In the genomic region with DNA sequence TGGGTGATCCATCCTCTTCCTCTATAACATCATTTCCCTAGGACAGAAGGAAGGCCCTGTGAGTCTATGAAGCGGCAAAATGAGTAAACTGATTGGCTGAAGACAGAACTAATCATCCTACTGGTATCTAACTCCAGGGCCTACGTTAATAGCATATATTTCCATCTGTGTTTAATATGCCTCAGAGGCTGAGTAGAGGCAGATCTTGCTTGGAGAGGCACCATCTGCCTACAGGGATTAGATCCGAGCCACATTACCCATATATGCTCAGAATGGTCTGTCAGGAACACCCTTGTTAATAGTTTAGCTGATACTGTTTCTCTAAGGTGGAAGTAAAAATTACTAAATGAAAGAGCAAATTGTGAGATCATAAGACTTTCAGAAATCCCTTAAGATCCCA, we compare ENCODE assay signal across 22 cellular contexts. TPM values are rescaled to one million over a fixed set of nuclear protein-coding genes. Genes with fewer than 3 reads are reported as not detected.
DNase-seq lines count a peak whose midpoint lies in the region; ATAC-seq and TF ChIP-seq lines count a peak whose summit lies in the region.
"Had no signal": no experiment of that assay in that cellular context is flagged by ENCODE, and none has a peak within 500 bp of the region (broad histone marks: within the 10 kb centered on the region; RNA-seq: fewer than 3 reads in every experiment).

No MANE protein-coding gene starts in this region.

- no peaks in the 10 kb centered on the region for H3K36me3 ChIP-seq in CD4-positive, CD25-positive, alpha-beta regulatory T cell (ENCODE audit: control insufficient read depth, insufficient read depth, low read length)
- H3K36me3 ChIP-seq in osteoblast (ENCODE audit: insufficient read depth, low read length) = no peaks in the 10 kb centered on the region

- peaks cover 14 to 81% (median 33%) of the 10 kb centered on the region in 4 donors for H3K4me1 Mint-ChIP-seq in CD4-positive, CD25-positive, alpha-beta regulatory T cell
- H3K4me1 Mint-ChIP-seq in CD4-positive, alpha-beta T cell (ENCODE audit: low read depth) = peaks cover 43% of the 10 kb centered on the region
- H3K4me1 Mint-ChIP-seq in activated naive CD8-positive, alpha-beta T cell treated with anti-CD3 and anti-CD28 coated beads, Interleukin-2, amount 50 U/mL, for 24 hours = peaks cover 34% of the 10 kb centered on the region

- no peaks in the 10 kb centered on the region for H3K79me2 ChIP-seq in osteoblast (ENCODE audit: insufficient read depth, low read length)

- TF ChIP-seq POLR2A in GM18505 (IDR thresholded peaks at IDR 0.05; ENCODE audit: borderline replicate concordance, extremely low read depth, insufficient read depth, insufficient read length) = no peak

- no peaks in the 10 kb centered on the region for H3K27me3 ChIP-seq in CD4-positive, CD25-positive, alpha-beta regulatory T cell (ENCODE audit: control insufficient read depth, insufficient read depth, low read length)
- no peaks in the 10 kb centered on the region for H3K27me3 ChIP-seq in CD4-positive, alpha-beta T cell (ENCODE audit: control insufficient read depth, insufficient read depth, low read length)
- H3K27me3 ChIP-seq in osteoblast (ENCODE audit: insufficient read depth, low read length) = peaks cover 29% of the 10 kb centered on the region

- no peaks in the 10 kb centered on the region for H3K27me3 Mint-ChIP-seq in CD4-positive, CD25-positive, alpha-beta regulatory T cell
- no peaks in the 10 kb centered on the region for H3K27me3 Mint-ChIP-seq in CD4-positive, alpha-beta T cell
- H3K27me3 Mint-ChIP-seq in activated naive CD8-positive, alpha-beta T cell treated with anti-CD3 and anti-CD28 coated beads, Interleukin-2, amount 50 U/mL, for 24 hours = no peaks in the 10 kb centered on the region

- no peak for TF ChIP-seq CTCF in CD4-positive, alpha-beta T cell (IDR thresholded peaks at IDR 0.05)
- no peak for TF ChIP-seq CTCF in osteoblast (IDR thresholded peaks at IDR 0.05; ENCODE audit: extremely low read depth, low read depth, low read length)

- peaks cover 47% of the 10 kb centered on the region for H3K4me1 ChIP-seq in CD4-positive, CD25-positive, alpha-beta regulatory T cell (ENCODE audit: control insufficient read depth, insufficient read depth, low read length, poor library complexity, severe bottlenecking)
- no peaks in the 10 kb centered on the region for H3K4me1 ChIP-seq in osteoblast (ENCODE audit: insufficient read depth, low read length)
- H3K4me1 ChIP-seq: HAP-1 had no signal

- no peaks in the 10 kb centered on the region for H4K20me1 ChIP-seq in osteoblast (ENCODE audit: insufficient read depth, low read length)

- ATAC-seq in CD4-positive, CD25-positive, alpha-beta regulatory T cell (ENCODE audit: low read depth in 2 of 2) = no peak
- no peak for ATAC-seq in CD4-positive, alpha-beta T cell (ENCODE audit: poor library complexity)
- no peak for ATAC-seq in activated naive CD8-positive, alpha-beta T cell treated with anti-CD3 and anti-CD28 coated beads, Interleukin-2, amount 50 U/mL, for 24 hours
- no peak for ATAC-seq in GM18505 (IDR thresholded peaks at IDR 0.05; ENCODE audit: unreplicated experiment)
- ATAC-seq: GM12878 had no signal

- no peak for DNase-seq in CD4-positive, CD25-positive, alpha-beta regulatory T cell
- DNase-seq in CD4-positive, alpha-beta T cell = no peak
- peak; percentile 86 for DNase-seq in NCI-H82 (lab: John Stamatoyannopoulos, UW)
- no peak for DNase-seq in activated naive CD8-positive, alpha-beta T cell treated with anti-CD3 and anti-CD28 coated beads, Interleukin-2, amount 50 U/mL, for 24 hours
- DNase-seq in osteoblast (ENCODE audit: insufficient read length, low spot score, missing footprints) = no peak
- no peak for DNase-seq in activated effector memory CD4-positive, alpha-beta T cell treated with Interleukin-2 at 50 U/mL for 16 hours
- DNase-seq: C1 segment of cervical spinal cord, GF-D8, MM.1S, NCI-H1092, NCI-H1436 treated with DMSO at 0.1 percent for 48 hours, NCI-H2029 treated with DMSO at 0.1 percent for 48 hours, NCI-H2171 treated with DMSO at 0.1 percent for 48 hours, NCI-H446, Right ventricle myocardium superior had no signal

- H2AFZ ChIP-seq in osteoblast (ENCODE audit: low read length) = no peak overlapping the region
- H2AFZ ChIP-seq: GM23248 had no signal

- no peaks in the 10 kb centered on the region for H3K9me3 ChIP-seq in CD4-positive, CD25-positive, alpha-beta regulatory T cell (ENCODE audit: control insufficient read depth in 2 of 2, low read length in 2 of 2)
- no peaks in the 10 kb centered on the region for H3K9me3 ChIP-seq in CD4-positive, alpha-beta T cell (ENCODE audit: control insufficient read depth, low read length)
- no peaks in the 10 kb centered on the region for H3K9me3 ChIP-seq in osteoblast (ENCODE audit: low read depth, low read length)
- H3K9me3 ChIP-seq: HAP-1 had no signal

- POLR2A ChIA-PET in CD4-positive, alpha-beta T cell (lab: Charles Lee) = interaction anchor here (1.2 to 4.5 kb wide), 2 partner anchors 9 to 23 kb away, joined by 4 to 58 read pairs; no protein-coding TSS in a partner anchor

- intact Hi-C loops in CD4-positive, alpha-beta T cell (cut with DNase I, micrococcal nuclease) = no loop called here

- no peak overlapping the region for H3K4me2 ChIP-seq in osteoblast (ENCODE audit: insufficient read depth, low read length)

- H3K36me3 Mint-ChIP-seq in CD4-positive, CD25-positive, alpha-beta regulatory T cell = peaks cover 65% of the 10 kb centered on the region
- peaks cover 91% of the 10 kb centered on the region for H3K36me3 Mint-ChIP-seq in CD4-positive, alpha-beta T cell (ENCODE audit: low read depth)
- peaks cover 20% of the 10 kb centered on the region for H3K36me3 Mint-ChIP-seq in activated naive CD8-positive, alpha-beta T cell treated with anti-CD3 and anti-CD28 coated beads, Interleukin-2, amount 50 U/mL, for 24 hours (ENCODE audit: low read depth)

- peak overlapping the region; percentile 90 to 98 (median 96) for H3K27ac Mint-ChIP-seq in CD4-positive, CD25-positive, alpha-beta regulatory T cell
- peak overlapping the region; percentile 99 for H3K27ac Mint-ChIP-seq in CD4-positive, alpha-beta T cell
- peak overlapping the region; percentile 10 for H3K27ac Mint-ChIP-seq in activated naive CD8-positive, alpha-beta T cell treated with anti-CD3 and anti-CD28 coated beads, Interleukin-2, amount 50 U/mL, for 24 hours

- H3K9me3 Mint-ChIP-seq in CD4-positive, CD25-positive, alpha-beta regulatory T cell = no peaks in the 10 kb centered on the region
- H3K9me3 Mint-ChIP-seq in CD4-positive, alpha-beta T cell = no peaks in the 10 kb centered on the region
- H3K9me3 Mint-ChIP-seq in activated naive CD8-positive, alpha-beta T cell treated with anti-CD3 and anti-CD28 coated beads, Interleukin-2, amount 50 U/mL, for 24 hours = no peaks in the 10 kb centered on the region

- H3K27ac ChIP-seq in CD4-positive, CD25-positive, alpha-beta regulatory T cell (ENCODE audit: insufficient read depth, low read length, poor library complexity, severe bottlenecking) = peak overlapping the region; percentile 2
- H3K27ac ChIP-seq in CD4-positive, alpha-beta T cell (ENCODE audit: low read depth, low read length) = no peak overlapping the region
- H3K27ac ChIP-seq in osteoblast (ENCODE audit: low read depth, low read length) = no peak overlapping the region
- H3K27ac ChIP-seq: GM23248, SK-N-MC had no signal

- CTCF ChIA-PET in CD4-positive, alpha-beta T cell (lab: Charles Lee) = no interaction called here

- peak overlapping the region; percentile 1 for H3K4me3 ChIP-seq in CD4-positive, CD25-positive, alpha-beta regulatory T cell (ENCODE audit: low read depth, low read length)
- H3K4me3 ChIP-seq in osteoblast (ENCODE audit: insufficient read depth, low read length) = no peak overlapping the region
- H3K4me3 ChIP-seq: GM12878, GM23248, HAP-1, SK-N-MC had no signal

- peak overlapping the region in 3 of 4 donors; percentile 2 to 74 (median 52) for H3K4me3 Mint-ChIP-seq in CD4-positive, CD25-positive, alpha-beta regulatory T cell
- H3K4me3 Mint-ChIP-seq in CD4-positive, alpha-beta T cell = no peak overlapping the region
- H3K4me3 Mint-ChIP-seq in activated naive CD8-positive, alpha-beta T cell treated with anti-CD3 and anti-CD28 coated beads, Interleukin-2, amount 50 U/mL, for 24 hours = no peak overlapping the region

RNA-seq across cellular contexts. Expression of gene FOXJ1, which starts 13.2 kb away (rescaled TPM):
- 1.0 TPM for total RNA-seq in CD4-positive, CD25-positive, alpha-beta regulatory T cell
- polyA plus RNA-seq in CD4-positive, CD25-positive, alpha-beta regulatory T cell = under 1 TPM in 2 of 4 donors, not detected in 2; 0.14 to 0.24 TPM
- total RNA-seq in CD4-positive, alpha-beta T cell = under 1 TPM; 0.63 to 0.89 TPM
- not detected in 2 replicates for total RNA-seq in osteoblast
- total RNA-seq: GM12878, GM23248, LHCN-M2, OCI-LY7, Right ventricle myocardium superior had no signal
- polyA plus RNA-seq: GM12878, GM23248 had no signal

RNA-seq across cellular contexts. Expression of gene EXOC7, which starts 50.7 kb away (rescaled TPM):
- total RNA-seq in CD4-positive, CD25-positive, alpha-beta regulatory T cell = 105 TPM
- polyA plus RNA-seq in CD4-positive, CD25-positive, alpha-beta regulatory T cell = 10 to 100 TPM; 41.3 to 47.6 (median 45.0) TPM
- 10 to 100 TPM; 88.1 to 90.6 TPM for total RNA-seq in CD4-positive, alpha-beta T cell
- 102 TPM in 2 replicates for total RNA-seq in osteoblast

Comparison
In these comparisons a context has a peak if more than half of its experiments do, and no peak if none do; other contexts are left out.
1. H3K27ac Mint-ChIP-seq: peak in every context shown above with its lines; median percentile 99 in CD4-positive, alpha-beta T cell; 96 in CD4-positive, CD25-positive, alpha-beta regulatory T cell; 10 in activated naive CD8-positive, alpha-beta T cell treated with anti-CD3 and anti-CD28 coated beads, Interleukin-2, amount 50 U/mL, for 24 hours.
2. H3K4me3 Mint-ChIP-seq: peak in CD4-positive, CD25-positive, alpha-beta regulatory T cell (3 of 4); none in CD4-positive, alpha-beta T cell (single experiment) and activated naive CD8-positive, alpha-beta T cell treated with anti-CD3 and anti-CD28 coated beads, Interleukin-2, amount 50 U/mL, for 24 hours (single experiment).